Comparison of ENCODE assay signal across 13 cellular contexts in the genomic region with DNA sequence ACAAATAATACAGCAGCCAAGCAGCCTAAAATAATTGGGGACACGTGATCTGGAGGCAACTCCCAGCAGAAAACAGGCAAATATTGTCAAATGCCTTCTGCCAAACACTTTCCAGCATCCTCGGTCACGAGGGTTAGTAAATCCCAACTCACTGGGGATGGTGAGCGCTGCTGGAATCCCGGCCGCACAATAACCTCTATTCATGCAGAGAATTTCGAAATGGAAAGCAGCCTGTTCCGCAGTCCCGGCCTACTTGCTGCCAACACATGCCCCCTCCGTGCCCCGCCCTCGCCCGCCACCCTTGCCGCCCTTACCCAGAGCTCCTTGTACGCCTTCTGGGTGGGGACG.
A peak's percentile ranks its signal among the peaks of the same experiment; 100 is the strongest.
DNase-seq lines count a peak whose midpoint lies in the region; ATAC-seq and TF ChIP-seq lines count a peak whose summit lies in the region.
"Had no signal": no experiment of that assay in that cellular context is flagged by ENCODE, and none has a peak within 500 bp of the region (broad histone marks: within the 10 kb centered on the region; RNA-seq: fewer than 3 reads in every experiment).

No MANE protein-coding gene starts in this region.

- no peaks in the 10 kb centered on the region for H3K4me1 ChIP-seq in right lobe of liver
- H3K4me1 ChIP-seq in transverse colon: no peaks in the 10 kb centered on the region

- no peaks in the 10 kb centered on the region for H3K27me3 ChIP-seq in right lobe of liver
- no peaks in the 10 kb centered on the region for H3K27me3 ChIP-seq in transverse colon

- H3K4me1 Mint-ChIP-seq in MCF 10A (ENCODE audit: insufficient read depth, unreplicated experiment): peaks cover 4% of the 10 kb centered on the region
- H3K4me1 Mint-ChIP-seq in activated T-cell treated with anti-CD3 and anti-CD28 coated beads, Interleukin-2, amount 50 U/mL, for 72 hours (ENCODE audit: low read depth): no peaks in the 10 kb centered on the region

- POLR2A ChIA-PET in MCF 10A (lab: Yijun Ruan, JAX): interaction anchor here (0.7 kb wide), 1 partner anchor 72 kb away, joined by 3 read pairs; no protein-coding TSS in a partner anchor

- intact Hi-C loops in MCF 10A (cut with micrococcal nuclease): no loop called here
- intact Hi-C loops in right lobe of liver (cut with DNase I): no loop called here
- intact Hi-C loops in transverse colon (cut with DNase I; ENCODE audit: low total_unique reads): no loop called here

- WGBS in right lobe of liver (ENCODE audit: insufficient coverage, low coverage, low lambda C conversion rate, missing lambda C conversion rate): 44% methylated on average over 9 of the region's 16 CpGs
- WGBS in transverse colon (ENCODE audit: low coverage in 1 of 2), 2 donors: 36 to 64% methylated on average over 6 to 16 of the region's 16 CpGs

- no peak for TF ChIP-seq EP300 in transverse colon (IDR thresholded peaks at IDR 0.05; ENCODE audit: low read depth)

- in situ Hi-C loops in transverse colon (cut with MboI; ENCODE audit: low pct_ligation_motif_present in 1 of 4, low pct_unique_long_range_greater_than_20kb in 1 of 4, low sequenced_read_pairs in 3 of 4): no loop called here

- H3K36me3 ChIP-seq in right lobe of liver (no peaks in the 10 kb centered on the region), transverse colon (no peaks in the 10 kb centered on the region)

- no peaks in the 10 kb centered on the region for H3K36me3 Mint-ChIP-seq in MCF 10A (ENCODE audit: insufficient read depth, unreplicated experiment)
- H3K36me3 Mint-ChIP-seq in activated T-cell treated with anti-CD3 and anti-CD28 coated beads, Interleukin-2, amount 50 U/mL, for 72 hours (ENCODE audit: insufficient read depth in 2 of 2): no peaks in the 10 kb centered on the region

- peaks cover 11% of the 10 kb centered on the region for H3K27me3 Mint-ChIP-seq in MCF 10A (ENCODE audit: insufficient read depth, unreplicated experiment)
- peaks cover 7% of the 10 kb centered on the region for H3K27me3 Mint-ChIP-seq in activated T-cell treated with anti-CD3 and anti-CD28 coated beads, Interleukin-2, amount 50 U/mL, for 72 hours (ENCODE audit: low read depth)

- ATAC-seq in right lobe of liver (peak; percentile 55 to 80 (median 62)), HG02938 (IDR thresholded peaks at IDR 0.05; ENCODE audit: unreplicated experiment) (no peak)
- ATAC-seq in activated T-cell treated with anti-CD3 and anti-CD28 coated beads, Interleukin-2, amount 50 U/mL, for 72 hours (replicated peaks in 1 of 2): no peak
- ATAC-seq: A549, HCT116 had no signal

- no peak overlapping the region for H3K4me3 ChIP-seq in right lobe of liver
- no peak overlapping the region for H3K4me3 ChIP-seq in transverse colon
- H3K4me3 ChIP-seq: A549 had no signal

- TF ChIP-seq POLR2A in right lobe of liver (IDR thresholded peaks at IDR 0.05) (no peak), transverse colon (IDR thresholded peaks at IDR 0.05) (no peak)

- no peaks in the 10 kb centered on the region for H3K9me3 Mint-ChIP-seq in MCF 10A (ENCODE audit: unreplicated experiment)
- no peaks in the 10 kb centered on the region for H3K9me3 Mint-ChIP-seq in activated T-cell treated with anti-CD3 and anti-CD28 coated beads, Interleukin-2, amount 50 U/mL, for 72 hours

- no peak overlapping the region for H3K4me3 Mint-ChIP-seq in MCF 10A (ENCODE audit: unreplicated experiment)
- H3K4me3 Mint-ChIP-seq in activated T-cell treated with anti-CD3 and anti-CD28 coated beads, Interleukin-2, amount 50 U/mL, for 72 hours: no peak overlapping the region

- DNase-seq in NCI-H146 (lab: John Stamatoyannopoulos, UW) (peak; percentile 15), NCI-H146 treated with DMSO at 0.1 percent for 48 hours (lab: John Stamatoyannopoulos, UW; ENCODE audit: unreplicated experiment) (no peak), MCF 10A (ENCODE audit: unreplicated experiment) (peak; percentile 17), right lobe of liver (peak; percentile 30 to 73 (median 69)), transverse colon (peak; percentile 60), GDM1 (lab: John Stamatoyannopoulos, UW) (no peak)
- no peak for DNase-seq in activated T-cell treated with anti-CD3 and anti-CD28 coated beads, Interleukin-2, amount 50 U/mL, for 72 hours
- DNase-seq: activated T-cell treated with anti-CD3 and anti-CD28 coated beads, Interleukin-2, amount 50 U/mL, for 48 hours; KBM-7; T-helper 1 cell had no signal

- no TSS peak for BruUV-seq in MCF 10A (replicated peaks; lab: Mats Ljungman, UMichigan)

- TF ChIP-seq CTCF in MCF 10A (IDR thresholded peaks at IDR 0.05; ENCODE audit: unreplicated experiment) (no peak), right lobe of liver (IDR thresholded peaks at IDR 0.05) (no peak), transverse colon (IDR thresholded peaks at IDR 0.05) (no peak)

- H3K27ac Mint-ChIP-seq in MCF 10A (ENCODE audit: low read depth, unreplicated experiment): no peak overlapping the region
- no peak overlapping the region for H3K27ac Mint-ChIP-seq in activated T-cell treated with anti-CD3 and anti-CD28 coated beads, Interleukin-2, amount 50 U/mL, for 72 hours

- CTCF ChIA-PET in MCF 10A (lab: Yijun Ruan, JAX): no interaction called here

- no peak overlapping the region for H3K27ac ChIP-seq in right lobe of liver
- peak overlapping the region in 2 of 4 donors; percentile 5 to 40 for H3K27ac ChIP-seq in transverse colon
- H3K27ac ChIP-seq: A549 had no signal

- H3K9me3 ChIP-seq in right lobe of liver: no peaks in the 10 kb centered on the region
- H3K9me3 ChIP-seq in transverse colon: no peaks in the 10 kb centered on the region
- H3K9me3 ChIP-seq: A549 had no signal

Comparison
In these comparisons a context has a peak if more than half of its experiments do, and no peak if none do; other contexts are left out.
1. DNase-seq: peak in NCI-H146 (single experiment), MCF 10A (single experiment), right lobe of liver (3 of 3) and transverse colon (single experiment); none in NCI-H146 treated with DMSO at 0.1 percent for 48 hours (single experiment), GDM1 (single experiment) and activated T-cell treated with anti-CD3 and anti-CD28 coated beads, Interleukin-2, amount 50 U/mL, for 72 hours (0 of 2).
2. ATAC-seq: peak in right lobe of liver (4 of 4); none in HG02938 (single experiment) and activated T-cell treated with anti-CD3 and anti-CD28 coated beads, Interleukin-2, amount 50 U/mL, for 72 hours (0 of 2).